21 cellular contexts compared by ENCODE assay signal in the genomic region with DNA sequence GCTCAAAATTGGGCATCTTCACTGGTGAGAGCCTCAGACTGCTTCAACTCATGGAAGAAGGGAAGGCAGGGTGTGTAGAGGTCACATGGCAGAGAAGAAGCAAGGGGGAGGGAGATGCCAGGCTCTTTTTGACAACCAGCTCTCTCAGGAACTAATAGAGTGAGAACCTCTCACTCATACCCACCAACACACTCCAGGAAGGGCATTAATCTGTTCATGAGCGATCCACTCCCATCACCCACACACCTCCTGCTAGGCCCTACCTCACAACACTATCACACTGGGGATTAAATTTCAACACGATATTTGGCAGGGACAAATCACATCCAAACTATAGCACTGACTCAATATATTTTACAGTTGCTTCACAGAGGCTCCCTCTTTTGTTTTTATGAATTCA. TPM values are rescaled to one million over a fixed set of nuclear protein-coding genes. Genes with fewer than 3 reads are reported as not detected.
A peak's percentile ranks its signal among the peaks of the same experiment; 100 is the strongest.
DNase-seq lines count a peak whose midpoint lies in the region; ATAC-seq and TF ChIP-seq lines count a peak whose summit lies in the region.
"Had no signal": no experiment of that assay in that cellular context is flagged by ENCODE, and none has a peak within 500 bp of the region (broad histone marks: within the 10 kb centered on the region; RNA-seq: fewer than 3 reads in every experiment).

No MANE protein-coding gene starts in this region.

- no peaks in the 10 kb centered on the region for H3K27me3 Mint-ChIP-seq in stimulated activated naive CD8-positive, alpha-beta T cell treated with anti-CD3 and anti-CD28 coated beads, Interleukin-15, Interleukin-2, amounts not matched to agents 100 ng/mL and 50 ng/mL, for 24 hours
- no peaks in the 10 kb centered on the region; the same call in 1 of the 2 replicates for H3K27me3 Mint-ChIP-seq in WTC11 (ENCODE audit: low read depth)
- H3K27me3 Mint-ChIP-seq in glutamatergic neuron (ENCODE audit: unreplicated experiment): peaks cover 8% of the 10 kb centered on the region
- no peaks in the 10 kb centered on the region for H3K27me3 Mint-ChIP-seq in type B pancreatic cell
- H3K27me3 Mint-ChIP-seq: IgD-negative memory B cell had no signal

- peak overlapping the region; percentile 96 for H3K4me3 Mint-ChIP-seq in stimulated activated naive CD8-positive, alpha-beta T cell treated with anti-CD3 and anti-CD28 coated beads, Interleukin-15, Interleukin-2, amounts not matched to agents 100 ng/mL and 50 ng/mL, for 24 hours
- H3K4me3 Mint-ChIP-seq in WTC11 (no peak overlapping the region), glutamatergic neuron (ENCODE audit: unreplicated experiment) (peak overlapping the region; percentile 65), type B pancreatic cell (peak overlapping the region; percentile 47)

- TF ChIP-seq CTCF in WTC11 (IDR thresholded peaks at IDR 0.05) (no peak), glutamatergic neuron (IDR thresholded peaks at IDR 0.05; ENCODE audit: partially characterized antibody, unreplicated experiment) (no peak), type B pancreatic cell (conservative IDR thresholded peaks at IDR 0.05) (no peak)

- CTCF ChIA-PET in WTC11 (lab: Charles Lee): interaction anchor here (2.4 to 3.6 kb wide), 2 partner anchors 31 to 50 kb away, joined by 14 read pairs; no protein-coding TSS in a partner anchor

- H3K27ac Mint-ChIP-seq in stimulated activated naive CD8-positive, alpha-beta T cell treated with anti-CD3 and anti-CD28 coated beads, Interleukin-15, Interleukin-2, amounts not matched to agents 100 ng/mL and 50 ng/mL, for 24 hours: peak overlapping the region; percentile 75
- H3K27ac Mint-ChIP-seq in WTC11 (peak overlapping the region; percentile 42; the same call in 1 of the 2 replicates), glutamatergic neuron (ENCODE audit: unreplicated experiment) (no peak overlapping the region), type B pancreatic cell (no peak overlapping the region)
- H3K27ac Mint-ChIP-seq: IgD-negative memory B cell had no signal

- POLR2A ChIA-PET in WTC11 (lab: Charles Lee): interaction anchor here (4.5 kb wide), 1 partner anchor 13 kb away, joined by 32 read pairs; a partner anchor contains a TSS

- no peak for ATAC-seq in stimulated activated naive CD8-positive, alpha-beta T cell treated with anti-CD3 and anti-CD28 coated beads, Interleukin-15, Interleukin-2, amounts not matched to agents 100 U/mL and 50 U/mL, for 24 hours
- ATAC-seq in WTC11: no peak
- ATAC-seq: pancreas had no signal

- H3K36me3 Mint-ChIP-seq in stimulated activated naive CD8-positive, alpha-beta T cell treated with anti-CD3 and anti-CD28 coated beads, Interleukin-15, Interleukin-2, amounts not matched to agents 100 ng/mL and 50 ng/mL, for 24 hours (ENCODE audit: low read depth): peaks cover 60% of the 10 kb centered on the region
- H3K36me3 Mint-ChIP-seq in WTC11 (peaks cover 12% of the 10 kb centered on the region), glutamatergic neuron (ENCODE audit: unreplicated experiment) (no peaks in the 10 kb centered on the region), type B pancreatic cell (peaks cover 5% of the 10 kb centered on the region)
- H3K36me3 Mint-ChIP-seq: IgD-negative memory B cell had no signal

- H3K4me1 Mint-ChIP-seq in stimulated activated naive CD8-positive, alpha-beta T cell treated with anti-CD3 and anti-CD28 coated beads, Interleukin-15, Interleukin-2, amounts not matched to agents 100 ng/mL and 50 ng/mL, for 24 hours (ENCODE audit: low read depth): peaks cover 50% of the 10 kb centered on the region
- peaks cover 44% of the 10 kb centered on the region for H3K4me1 Mint-ChIP-seq in WTC11
- peaks cover 8% of the 10 kb centered on the region for H3K4me1 Mint-ChIP-seq in glutamatergic neuron (ENCODE audit: low read depth, unreplicated experiment)
- H3K4me1 Mint-ChIP-seq in type B pancreatic cell (ENCODE audit: unreplicated experiment): peaks cover 41% of the 10 kb centered on the region

- no peak for DNase-seq in stimulated activated naive CD8-positive, alpha-beta T cell treated with anti-CD3 and anti-CD28 coated beads, Interleukin-15, Interleukin-2, amounts not matched to agents 100 U/mL and 50 U/mL, for 24 hours
- DNase-seq in WTC11 (ENCODE audit: low spot score) (no peak), glutamatergic neuron (no peak), type B pancreatic cell (ENCODE audit: extremely low spot score, unreplicated experiment) (no peak), NCI-H128 (lab: John Stamatoyannopoulos, UW; ENCODE audit: unreplicated experiment) (no peak), dermis blood vessel endothelial cell (no peak), SKM-1 treated with dmso at 0.1 percent for 144 hours (lab: John Stamatoyannopoulos, UW; ENCODE audit: unreplicated experiment) (no peak)
- DNase-seq: activated CD8-positive, alpha-beta memory T cell treated with anti-CD3 and anti-CD28 coated beads, Interleukin-2, amount 50 U/mL, for 4 hours; amniotic stem cell; DMS79 treated with DMSO at 0.1 percent for 48 hours; NCI-H1436; NCI-H226; pancreas; SJCRH30; stimulated activated naive CD4-positive, alpha-beta T cell treated with Interleukin-2 at 50 U/mL for 16 hours; uterus had no signal

- H3K9me3 Mint-ChIP-seq in stimulated activated naive CD8-positive, alpha-beta T cell treated with anti-CD3 and anti-CD28 coated beads, Interleukin-15, Interleukin-2, amounts not matched to agents 100 ng/mL and 50 ng/mL, for 24 hours: no peaks in the 10 kb centered on the region
- H3K9me3 Mint-ChIP-seq in WTC11: no peaks in the 10 kb centered on the region
- peaks cover 10% of the 10 kb centered on the region for H3K9me3 Mint-ChIP-seq in glutamatergic neuron (ENCODE audit: unreplicated experiment)
- no peaks in the 10 kb centered on the region for H3K9me3 Mint-ChIP-seq in type B pancreatic cell
- H3K9me3 Mint-ChIP-seq: IgD-negative memory B cell had no signal

TF ChIP-seq in WTC11, 78 proteins besides CTCF, POLR2A, EP300 and RAD21 (continues in another document):
- TF ChIP-seq, protein P1, sequence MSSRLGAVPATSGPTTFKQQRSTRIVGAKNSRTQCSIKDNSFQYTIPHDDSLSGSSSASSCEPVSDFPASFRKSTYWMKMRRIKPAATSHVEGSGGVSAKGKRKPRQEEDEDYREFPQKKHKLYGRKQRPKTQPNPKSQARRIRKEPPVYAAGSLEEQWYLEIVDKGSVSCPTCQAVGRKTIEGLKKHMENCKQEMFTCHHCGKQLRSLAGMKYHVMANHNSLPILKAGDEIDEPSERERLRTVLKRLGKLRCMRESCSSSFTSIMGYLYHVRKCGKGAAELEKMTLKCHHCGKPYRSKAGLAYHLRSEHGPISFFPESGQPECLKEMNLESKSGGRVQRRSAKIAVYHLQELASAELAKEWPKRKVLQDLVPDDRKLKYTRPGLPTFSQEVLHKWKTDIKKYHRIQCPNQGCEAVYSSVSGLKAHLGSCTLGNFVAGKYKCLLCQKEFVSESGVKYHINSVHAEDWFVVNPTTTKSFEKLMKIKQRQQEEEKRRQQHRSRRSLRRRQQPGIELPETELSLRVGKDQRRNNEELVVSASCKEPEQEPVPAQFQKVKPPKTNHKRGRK (CRISPR knock-in tag; IDR thresholded peaks at IDR 0.05; ENCODE audit: borderline replicate concordance): no peak
- TF ChIP-seq FOXJ3 (CRISPR knock-in tag; IDR thresholded peaks at IDR 0.05; ENCODE audit: borderline replicate concordance) (no peak), NFE2L1 (CRISPR knock-in tag; IDR thresholded peaks at IDR 0.05) (no peak), GABPB1 (CRISPR knock-in tag; IDR thresholded peaks at IDR 0.05) (no peak)

RNA-seq across cellular contexts. Expression of a gene that starts 2.0 kb away (rescaled TPM):
- total RNA-seq in WTC11 (2021): 43.1 to 62.3 TPM (median 56.1 TPM) in 3 replicates
- total RNA-seq in glutamatergic neuron (ENCODE audit: unreplicated experiment): 25.7 TPM
- 20.7 and 46.7 TPM in 2 replicates for total RNA-seq in type B pancreatic cell (ENCODE audit: low replicate concordance)
- total RNA-seq in dermis blood vessel endothelial cell: 7.1 and 8.5 TPM in 2 replicates

RNA-seq across cellular contexts. Expression of a gene that starts 5.5 kb away (rescaled TPM):
- total RNA-seq in WTC11 (2021): 229 to 244 TPM (median 230 TPM) in 3 replicates
- 310 TPM for total RNA-seq in glutamatergic neuron (ENCODE audit: unreplicated experiment)
- 294 and 381 TPM in 2 replicates for total RNA-seq in type B pancreatic cell (ENCODE audit: low replicate concordance)
- total RNA-seq in dermis blood vessel endothelial cell: 543 and 615 TPM in 2 replicates

RNA-seq across cellular contexts. Expression of a gene that starts 12.7 kb away (rescaled TPM):
- total RNA-seq in WTC11 (2021): 62.2 to 67.3 TPM (median 65.8 TPM) in 3 replicates
- 266 TPM for total RNA-seq in glutamatergic neuron (ENCODE audit: unreplicated experiment)
- 101 and 138 TPM in 2 replicates for total RNA-seq in type B pancreatic cell (ENCODE audit: low replicate concordance)
- 126 and 150 TPM in 2 replicates for total RNA-seq in dermis blood vessel endothelial cell

RNA-seq across cellular contexts. Expression of a gene that starts 18.6 kb away (rescaled TPM):
- 0.09 to 0.11 TPM (median 0.11 TPM) in 3 replicates for total RNA-seq in WTC11 (2021)
- total RNA-seq in glutamatergic neuron (ENCODE audit: unreplicated experiment): not detected
- 0.41 and 0.81 TPM in 2 replicates for total RNA-seq in type B pancreatic cell (ENCODE audit: low replicate concordance)
- total RNA-seq in dermis blood vessel endothelial cell: not detected in 2 replicates
- total RNA-seq: epithelial cell of proximal tubule, glomerular endothelial cell, H4 had no signal

RNA-seq across cellular contexts. Expression of a gene that starts 20.3 kb away (rescaled TPM):
- total RNA-seq in WTC11 (2021) (0.21 to 0.35 TPM in 2 of 3 replicates, not detected in the other), glutamatergic neuron (ENCODE audit: unreplicated experiment) (1.8 TPM), type B pancreatic cell (ENCODE audit: low replicate concordance) (2.5 and 16.2 TPM in 2 replicates), dermis blood vessel endothelial cell (not detected in 2 replicates)
- total RNA-seq: epithelial cell of proximal tubule, glomerular endothelial cell, H4, pancreas, SJCRH30 had no signal

Comparison
In these comparisons a context has a peak if more than half of its experiments do, and no peak if none do; other contexts are left out.
1. H3K27ac Mint-ChIP-seq: peak in stimulated activated naive CD8-positive, alpha-beta T cell treated with anti-CD3 and anti-CD28 coated beads, Interleukin-15, Interleukin-2, amounts not matched to agents 100 ng/mL and 50 ng/mL, for 24 hours (single experiment) and WTC11 (single experiment); none in glutamatergic neuron (single experiment) and type B pancreatic cell (single experiment).